Comparison of ENCODE assay signal across 38 cellular contexts in genomic region chr15:58404020-58404419, GRCh38. TPM values are rescaled to one million over a fixed set of nuclear protein-coding genes. Genes with fewer than 3 reads are reported as not detected.
"Had no signal": no experiment of that assay in that cellular context is flagged by ENCODE, and none has a peak within 500 bp of the region (broad histone marks: within the 10 kb centered on the region; RNA-seq: fewer than 3 reads in every experiment).

No MANE protein-coding gene starts in this region.

- H3K27me3 ChIP-seq: adrenal gland, ascending aorta, body of pancreas, brain microvascular endothelial cell, breast epithelium, cardiac muscle cell had no signal

- H3K27ac Mint-ChIP-seq: activated naive CD4-positive, alpha-beta T cell treated with anti-CD3 and anti-CD28 coated beads for 36 hours; activated naive CD4-positive, alpha-beta T cell treated with anti-CD3 and anti-CD28 coated beads, Interleukin-2, amount 10 ng/mL, durations not matched to agents 7 days and 5 days; activated naive CD8-positive, alpha-beta T cell; activated naive CD8-positive, alpha-beta T cell treated with anti-CD3 and anti-CD28 coated beads for 36 hours; activated naive CD8-positive, alpha-beta T cell treated with anti-CD3 and anti-CD28 coated beads, Interleukin-2, amount 10 ng/mL, durations not matched to agents 7 days and 5 days; activated naive CD8-positive, alpha-beta T cell treated with anti-CD3 and anti-CD28 coated beads, Interleukin-2, amount 50 U/mL, for 24 hours; activated T-cell treated with anti-CD3 and anti-CD28 coated beads, Interleukin-2, amount 50 U/mL, for 24 hours; activated T-cell treated with anti-CD3 and anti-CD28 coated beads, Interleukin-2, amount 50 U/mL, for 72 hours; activated T-helper 1 cell treated with anti-CD3 and anti-CD28 coated beads, Interleukin-12 subunit alpha, Interleukin-12 subunit beta, Interleukin-2, Interleukin-4 antibody, amounts not matched to agents 30 ng/mL and 10 ng/mL and 1 ng/mL, durations not matched to agents 14 hours and 24 hours and 36 hours; activated T-helper 17 cell treated with anti-CD3 and anti-CD28 coated beads, Interleukin-2, amount 50 U/mL, for 72 hours; activated T-helper 2 cell treated with anti-CD3 and anti-CD28 coated beads, Interferon-gamma antibody, Interleukin-2, Interleukin-4, amounts not matched to agents 10 μg/mL and 5 μg/mL and 100 μg/mL, durations not matched to agents 14 hours and 24 hours and 36 hours; brain had no signal

- H3K9me3 ChIP-seq: adrenal gland, ascending aorta, body of pancreas, breast epithelium had no signal

- H3K4me3 ChIP-seq: adrenal gland, ascending aorta, body of pancreas, breast epithelium, cardiac muscle cell had no signal

- H3K27ac ChIP-seq: adrenal gland, ascending aorta, body of pancreas, brain microvascular endothelial cell, breast epithelium, cardiac muscle cell had no signal

- H3K9me3 Mint-ChIP-seq: activated naive CD4-positive, alpha-beta T cell treated with anti-CD3 and anti-CD28 coated beads for 36 hours; activated naive CD4-positive, alpha-beta T cell treated with anti-CD3 and anti-CD28 coated beads, Interleukin-2, amount 10 ng/mL, durations not matched to agents 7 days and 5 days; activated naive CD8-positive, alpha-beta T cell treated with anti-CD3 and anti-CD28 coated beads, Interleukin-2, amount 50 U/mL, for 24 hours; activated T-cell treated with anti-CD3 and anti-CD28 coated beads, Interleukin-2, amount 50 U/mL, for 24 hours; activated T-cell treated with anti-CD3 and anti-CD28 coated beads, Interleukin-2, amount 50 U/mL, for 4 hours; activated T-cell treated with anti-CD3 and anti-CD28 coated beads, Interleukin-2, amount 50 U/mL, for 72 hours; activated T-helper 17 cell treated with anti-CD3 and anti-CD28 coated beads, Interleukin-2, amount 50 U/mL, for 72 hours; activated T-helper 2 cell treated with anti-CD3 and anti-CD28 coated beads, Interferon-gamma antibody, Interleukin-2, Interleukin-4, amounts not matched to agents 10 μg/mL and 5 μg/mL and 100 μg/mL, durations not matched to agents 14 hours and 24 hours and 36 hours; central memory CD8-positive, alpha-beta T cell had no signal

- FAIRE-seq: astrocyte, bronchial epithelial cell had no signal

- H3K27me3 Mint-ChIP-seq: activated naive CD8-positive, alpha-beta T cell; activated naive CD8-positive, alpha-beta T cell treated with anti-CD3 and anti-CD28 coated beads for 36 hours; activated naive CD8-positive, alpha-beta T cell treated with anti-CD3 and anti-CD28 coated beads, Interleukin-2, amount 10 ng/mL, durations not matched to agents 7 days and 5 days; activated naive CD8-positive, alpha-beta T cell treated with anti-CD3 and anti-CD28 coated beads, Interleukin-2, amount 50 U/mL, for 24 hours; activated T-cell treated with anti-CD3 and anti-CD28 coated beads, Interleukin-2, amount 50 U/mL, for 24 hours; activated T-helper 17 cell treated with anti-CD3 and anti-CD28 coated beads, Interleukin-2, amount 50 U/mL, for 72 hours; central memory CD8-positive, alpha-beta T cell had no signal

- H3K4me1 Mint-ChIP-seq: activated T-helper 17 cell treated with anti-CD3 and anti-CD28 coated beads, Interleukin-2, amount 50 U/mL, for 72 hours; central memory CD8-positive, alpha-beta T cell had no signal

- ATAC-seq: activated naive CD8-positive, alpha-beta T cell treated with anti-CD3 and anti-CD28 coated beads, Interleukin-2, amount 50 U/mL, for 24 hours; activated T-cell treated with anti-CD3 and anti-CD28 coated beads, Interleukin-2, amount 50 U/mL, for 4 hours; activated T-cell treated with anti-CD3 and anti-CD28 coated beads, Interleukin-2, amount 50 U/mL, for 72 hours; activated T-helper 17 cell treated with anti-CD3 and anti-CD28 coated beads, Interleukin-2, amount 50 U/mL, for 72 hours; body of pancreas had no signal

- H3K36me3 Mint-ChIP-seq: activated naive CD4-positive, alpha-beta T cell treated with anti-CD3 and anti-CD28 coated beads, Interleukin-2, amount 10 ng/mL, durations not matched to agents 7 days and 5 days; activated naive CD8-positive, alpha-beta T cell; activated naive CD8-positive, alpha-beta T cell treated with anti-CD3 and anti-CD28 coated beads for 36 hours; brain had no signal

- DNase-seq: activated effector memory CD4-positive, alpha-beta T cell treated with anti-CD3 and anti-CD28 coated beads, Interleukin-2, amount 50 U/mL, for 16 hours; activated effector memory CD4-positive, alpha-beta T cell treated with Interleukin-2 at 50 U/mL for 16 hours; activated gamma-delta T cell; activated gamma-delta T cell treated with Interleukin-2 at 50 U/mL for 16 hours; activated naive CD4-positive, alpha-beta T cell; activated naive CD4-positive, alpha-beta T cell treated with anti-CD3 and anti-CD28 coated beads for 36 hours; activated naive CD4-positive, alpha-beta T cell treated with anti-CD3 and anti-CD28 coated beads, Interleukin-2, amount 10 ng/mL, durations not matched to agents 7 days and 5 days; activated naive CD4-positive, alpha-beta T cell treated with anti-CD3 and anti-CD28 coated beads, Interleukin-2, amount 50 U/mL, for 16 hours; activated naive CD4-positive, alpha-beta T cell treated with Interleukin-2 at 50 U/mL for 16 hours; activated naive CD8-positive, alpha-beta T cell treated with anti-CD3 and anti-CD28 coated beads for 36 hours; activated naive CD8-positive, alpha-beta T cell treated with anti-CD3 and anti-CD28 coated beads, Interleukin-2, amount 10 ng/mL, durations not matched to agents 7 days and 5 days; activated naive CD8-positive, alpha-beta T cell treated with anti-CD3 and anti-CD28 coated beads, Interleukin-2, amount 50 U/mL, for 24 hours; activated T-cell treated with anti-CD3 and anti-CD28 coated beads, Interleukin-2, amount 50 U/mL, for 1 hour; activated T-cell treated with anti-CD3 and anti-CD28 coated beads, Interleukin-2, amount 50 U/mL, for 24 hours; activated T-cell treated with anti-CD3 and anti-CD28 coated beads, Interleukin-2, amount 50 U/mL, for 4 hours; activated T-cell treated with anti-CD3 and anti-CD28 coated beads, Interleukin-2, amount 50 U/mL, for 48 hours; activated T-cell treated with anti-CD3 and anti-CD28 coated beads, Interleukin-2, amount 50 U/mL, for 72 hours; adrenal gland; amniotic stem cell; amygdala; anterior cingulate cortex; aorta; body of pancreas; brain microvascular endothelial cell; central memory CD4-positive, alpha-beta T cell had no signal

- H3K4me3 Mint-ChIP-seq: activated naive CD4-positive, alpha-beta T cell treated with anti-CD3 and anti-CD28 coated beads for 36 hours; activated naive CD4-positive, alpha-beta T cell treated with anti-CD3 and anti-CD28 coated beads, Interleukin-2, amount 10 ng/mL, durations not matched to agents 7 days and 5 days; activated naive CD8-positive, alpha-beta T cell; activated naive CD8-positive, alpha-beta T cell treated with anti-CD3 and anti-CD28 coated beads for 36 hours; activated naive CD8-positive, alpha-beta T cell treated with anti-CD3 and anti-CD28 coated beads, Interleukin-2, amount 10 ng/mL, durations not matched to agents 7 days and 5 days; activated naive CD8-positive, alpha-beta T cell treated with anti-CD3 and anti-CD28 coated beads, Interleukin-2, amount 50 U/mL, for 24 hours; activated T-cell treated with anti-CD3 and anti-CD28 coated beads, Interleukin-2, amount 50 U/mL, for 24 hours; activated T-cell treated with anti-CD3 and anti-CD28 coated beads, Interleukin-2, amount 50 U/mL, for 4 hours; activated T-cell treated with anti-CD3 and anti-CD28 coated beads, Interleukin-2, amount 50 U/mL, for 72 hours; activated T-helper 1 cell treated with anti-CD3 and anti-CD28 coated beads, Interleukin-12 subunit alpha, Interleukin-12 subunit beta, Interleukin-2, Interleukin-4 antibody, amounts not matched to agents 30 ng/mL and 10 ng/mL and 1 ng/mL, durations not matched to agents 14 hours and 24 hours and 36 hours; activated T-helper 17 cell treated with anti-CD3 and anti-CD28 coated beads, Interleukin-2, amount 50 U/mL, for 72 hours; brain; central memory CD8-positive, alpha-beta T cell had no signal

- H3K36me3 ChIP-seq: adrenal gland, ascending aorta, brain microvascular endothelial cell, breast epithelium, cardiac muscle cell had no signal

- H3K4me1 ChIP-seq: adrenal gland, ascending aorta, body of pancreas, breast epithelium had no signal

RNA-seq across cellular contexts. Expression of gene LIPC, which starts 27.8 kb away (rescaled TPM):
- total RNA-seq: ascending aorta, astrocyte, cardiac muscle cell, cerebellum, chondrocyte had no signal
- polyA plus RNA-seq: cardiac muscle cell had no signal
